ENCODE assay signal across 6 cellular contexts in genomic region chr1:153962088-153963029, GRCh38. TPM values are rescaled to one million over a fixed set of nuclear protein-coding genes. Genes with fewer than 3 reads are reported as not detected.
DNase-seq lines count a peak whose midpoint lies in the region; TF ChIP-seq lines count a peak whose summit lies in the region.

No MANE protein-coding gene starts in this region.

- H3K36me3 ChIP-seq in Loucy (ENCODE audit: insufficient read depth, low read length) (no peaks in the 10 kb centered on the region), skeletal muscle tissue (ENCODE audit: control insufficient read depth in 3 of 3, insufficient read depth in 3 of 3, low read length in 3 of 3) (peaks cover 12 to 19% (median 18%) of the 10 kb centered on the region in 3 donors)

- H3F3A ChIP-seq in Loucy (ENCODE audit: low read depth) = no peaks in the 10 kb centered on the region

- H3K4me3 ChIP-seq in Loucy (ENCODE audit: low read length, poor library complexity, severe bottlenecking) (peak overlapping the region; percentile 80), skeletal muscle tissue (ENCODE audit: low read length in 3 of 3) (peak overlapping the region; percentile 79 to 94 (median 88))

- peak overlapping the region; percentile 94 for H3K4me2 ChIP-seq in Loucy (ENCODE audit: low read depth, low read length, poor library complexity, severe bottlenecking)

- no peak for TF ChIP-seq CTCF in Loucy (conservative IDR thresholded peaks at IDR 0.05; ENCODE audit: low read length)

- H3K9ac ChIP-seq in Loucy (ENCODE audit: low read depth, low read length, poor library complexity, severe bottlenecking) (peak overlapping the region; percentile 85), skeletal muscle tissue (ENCODE audit: low read depth in 1 of 3, low read length in 3 of 3) (peak overlapping the region; percentile 85 to 92 (median 89))

- H3K27me3 ChIP-seq in Loucy (ENCODE audit: insufficient read depth, low read length, poor library complexity, severe bottlenecking) (no peaks in the 10 kb centered on the region), skeletal muscle tissue (ENCODE audit: control insufficient read depth in 3 of 3, insufficient read depth in 3 of 3, low read length in 3 of 3) (no peaks in the 10 kb centered on the region)

- no peaks in the 10 kb centered on the region for H3K9me2 ChIP-seq in Loucy (replicated peaks; ENCODE audit: low read depth, low read length)

- H3K79me2 ChIP-seq in Loucy (ENCODE audit: insufficient read depth, low read length) = peaks cover 60% of the 10 kb centered on the region

- H3K9me3 ChIP-seq in Loucy (ENCODE audit: insufficient read depth, low read depth, low read length) (no peaks in the 10 kb centered on the region), skeletal muscle tissue (ENCODE audit: control insufficient read depth in 3 of 3, low read length in 3 of 3) (no peaks in the 10 kb centered on the region)

- H2AFZ ChIP-seq in Loucy (ENCODE audit: low read length) = no peak overlapping the region

- H3K27ac ChIP-seq in epithelial cell of prostate (peak overlapping the region; percentile 93), skeletal muscle tissue (ENCODE audit: low read depth, low read length) (peak overlapping the region; percentile 94)

- DNase-seq in AG08396 (ENCODE audit: low spot score) (peak; percentile 52), epithelial cell of prostate (ENCODE audit: low read depth, low spot score) (no peak), T1000 (lab: John Stamatoyannopoulos, UW) (no peak), NCI-H2196 treated with DMSO at 0.1 percent for 48 hours (lab: John Stamatoyannopoulos, UW; ENCODE audit: unreplicated experiment) (no peak)

- peaks cover 46% of the 10 kb centered on the region for H3K4me1 ChIP-seq in Loucy (ENCODE audit: insufficient read depth, low read length, poor library complexity, severe bottlenecking)
- H3K4me1 ChIP-seq in skeletal muscle tissue (ENCODE audit: control insufficient read depth in 3 of 3, insufficient read depth in 3 of 3, low read length in 3 of 3) = peaks cover 62 to 74% (median 65%) of the 10 kb centered on the region in 3 donors

- H4K20me1 ChIP-seq in Loucy (ENCODE audit: insufficient read depth, low read length, poor library complexity, severe bottlenecking) = peaks cover 8% of the 10 kb centered on the region

RNA-seq across cellular contexts. Expression of gene SLC39A1, which starts 1.0 kb away (rescaled TPM):
- total RNA-seq in skeletal muscle tissue = 40.2 TPM

RNA-seq across cellular contexts. Expression of gene CRTC2, which starts 3.9 kb away (rescaled TPM):
- 3.1 TPM for total RNA-seq in skeletal muscle tissue

RNA-seq across cellular contexts. Expression of gene CREB3L4, which starts 5.3 kb away (rescaled TPM):
- total RNA-seq in skeletal muscle tissue = 8.9 TPM

RNA-seq across cellular contexts. Expression of gene JTB, which starts 15.1 kb away (rescaled TPM):
- total RNA-seq in skeletal muscle tissue = 87.2 TPM

RNA-seq across cellular contexts. Expression of gene DENND4B, which starts 15.8 kb away (rescaled TPM):
- total RNA-seq in skeletal muscle tissue = 9.9 TPM
